18 cellular contexts compared by ENCODE assay signal in the genomic region with DNA sequence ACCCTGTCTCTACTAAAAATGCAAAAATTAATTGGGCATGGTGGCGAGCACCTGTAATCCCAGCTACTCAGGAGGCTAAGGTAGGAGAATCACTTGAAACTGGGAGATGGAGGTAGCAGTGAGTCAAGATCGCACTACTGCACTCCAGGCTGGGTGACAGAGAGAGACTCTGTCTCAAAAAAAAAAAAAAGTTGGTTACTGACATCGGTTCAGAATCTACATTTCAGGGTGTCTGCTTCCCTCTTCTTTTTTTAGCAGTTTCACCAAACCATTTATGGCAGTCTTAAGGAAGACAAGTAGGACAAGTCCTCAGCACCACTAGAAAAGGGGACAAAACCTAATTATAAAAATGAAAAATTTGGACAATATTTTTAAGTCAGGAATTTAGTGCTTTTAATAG. TPM values are rescaled to one million over a fixed set of nuclear protein-coding genes. Genes with fewer than 3 reads are reported as not detected.
A peak's percentile ranks its signal among the peaks of the same experiment; 100 is the strongest.
DNase-seq lines count a peak whose midpoint lies in the region; ATAC-seq and TF ChIP-seq lines count a peak whose summit lies in the region.
"Had no signal": no experiment of that assay in that cellular context is flagged by ENCODE, and none has a peak within 500 bp of the region (broad histone marks: within the 10 kb centered on the region; RNA-seq: fewer than 3 reads in every experiment).

No MANE protein-coding gene starts in this region.

- peak overlapping the region; percentile 99 for H3K27ac ChIP-seq in HL-60 (replicated peaks)
- peak overlapping the region; percentile 95 for H3K27ac ChIP-seq in naive thymus-derived CD4-positive, alpha-beta T cell (ENCODE audit: low read depth, low read length)
- H3K27ac ChIP-seq: foreskin keratinocyte had no signal

- H3K4me1 ChIP-seq in naive thymus-derived CD4-positive, alpha-beta T cell (ENCODE audit: control insufficient read depth in 2 of 2, insufficient read depth in 2 of 2, low read length in 2 of 2): peaks cover 20 to 31% of the 10 kb centered on the region in 2 donors

- H3K27me3 Mint-ChIP-seq in CD14-positive monocyte (ENCODE audit: low read depth in 3 of 3) (peaks cover 0 to 9% (median 0%) of the 10 kb centered on the region in 3 donors), T-cell (no peaks in the 10 kb centered on the region)
- H3K27me3 Mint-ChIP-seq in naive thymus-derived CD4-positive, alpha-beta T cell: no peaks in the 10 kb centered on the region
- H3K27me3 Mint-ChIP-seq: CD4-positive, alpha-beta memory T cell had no signal

- intact Hi-C loops in CD14-positive monocyte (cut with micrococcal nuclease) (loop anchor here in 1 of 2 donors (5.0 kb wide), 1 partner anchor 44 kb away; no protein-coding TSS in a partner anchor), lower leg skin (cut with DNase I; ENCODE audit: low total_unique reads) (no loop called here)
- intact Hi-C loops in naive thymus-derived CD4-positive, alpha-beta T cell (cut with micrococcal nuclease): loop anchor here (5.0 kb wide), 5 partner anchors 66 to 706 kb away; a partner anchor contains a TSS

- H3K9me3 Mint-ChIP-seq in CD14-positive monocyte (no peaks in the 10 kb centered on the region), T-cell (no peaks in the 10 kb centered on the region)
- H3K9me3 Mint-ChIP-seq in naive thymus-derived CD4-positive, alpha-beta T cell: peaks cover 0 to 1% (median 0%) of the 10 kb centered on the region in 11 donors
- H3K9me3 Mint-ChIP-seq: CD4-positive, alpha-beta memory T cell; endodermal cell; GM23338 had no signal

- no peaks in the 10 kb centered on the region for H3K36me3 ChIP-seq in naive thymus-derived CD4-positive, alpha-beta T cell (ENCODE audit: control insufficient read depth in 2 of 3, insufficient read depth in 3 of 3, low read length in 3 of 3)

- no peaks in the 10 kb centered on the region for H3K27me3 ChIP-seq in HL-60 (ENCODE audit: insufficient read depth, poor library complexity, severe bottlenecking)
- H3K27me3 ChIP-seq in naive thymus-derived CD4-positive, alpha-beta T cell (ENCODE audit: control insufficient read depth in 2 of 2, insufficient read depth in 2 of 2, low read length in 2 of 2): no peaks in the 10 kb centered on the region
- H3K27me3 ChIP-seq: foreskin keratinocyte had no signal

- TF ChIP-seq CTCF in CD14-positive monocyte (IDR thresholded peaks at IDR 0.05): no peak
- TF ChIP-seq CTCF in HL-60 (IDR thresholded peaks at IDR 0.05; ENCODE audit: insufficient read depth, low read length): no peak
- no peak for TF ChIP-seq CTCF in lower leg skin (IDR thresholded peaks at IDR 0.05)
- no peak for TF ChIP-seq CTCF in GM13976 (IDR thresholded peaks at IDR 0.05; ENCODE audit: borderline replicate concordance, control extremely low read depth, extremely low read depth, insufficient read depth, missing control alignments)

- DNase-seq in CD14-positive monocyte (ENCODE audit: low spot score) (no peak), HL-60 (ENCODE audit: low read depth in 1 of 2, low spot score in 1 of 2) (no peak), T-cell (no peak), lower leg skin (ENCODE audit: low spot score in 2 of 2) (no peak), GM13976 (ENCODE audit: low spot score) (no peak)
- DNase-seq in naive thymus-derived CD4-positive, alpha-beta T cell: no peak
- DNase-seq: activated CD8-positive, alpha-beta T cell treated with anti-CD3 and anti-CD28 coated beads, Interleukin-2, amount 10 ng/mL, durations not matched to agents 7 days and 5 days; activated naive CD4-positive, alpha-beta T cell; CD4-positive, alpha-beta memory T cell; endodermal cell; foreskin keratinocyte; mucosa of descending colon; NCI-H187; NCI-H524; T1000 had no signal

- POLR2A ChIA-PET in T-cell (lab: Charles Lee): interaction anchor here in 1 of 2 donors (0.9 kb wide), 1 partner anchor 111 kb away, joined by 3 read pairs; no protein-coding TSS in a partner anchor
- POLR2A ChIA-PET in naive thymus-derived CD4-positive, alpha-beta T cell (lab: Charles Lee): interaction anchor here (0.6 to 3.8 kb wide), 9 partner anchors 12 to 336 kb away, joined by 3 to 21 read pairs (median 4); a partner anchor contains a TSS

- 87 to 95% methylated on average over 3 of the region's 3 CpGs for WGBS in lower leg skin, 2 donors

- H3K4me3 Mint-ChIP-seq in CD14-positive monocyte: peak overlapping the region; percentile 41 to 42
- H3K4me3 Mint-ChIP-seq in T-cell: no peak overlapping the region
- no peak overlapping the region for H3K4me3 Mint-ChIP-seq in naive thymus-derived CD4-positive, alpha-beta T cell
- H3K4me3 Mint-ChIP-seq: activated CD8-positive, alpha-beta T cell treated with anti-CD3 and anti-CD28 coated beads, Interleukin-2, amount 10 ng/mL, durations not matched to agents 7 days and 5 days; endodermal cell; GM23338 had no signal

- ATAC-seq in T-cell (replicated peaks in 1 of 4) (no peak), HG03139 (IDR thresholded peaks at IDR 0.05; ENCODE audit: unreplicated experiment) (no peak), GM21529 (IDR thresholded peaks at IDR 0.05; ENCODE audit: unreplicated experiment) (no peak)
- ATAC-seq in naive thymus-derived CD4-positive, alpha-beta T cell: no peak
- ATAC-seq: activated CD8-positive, alpha-beta T cell treated with anti-CD3 and anti-CD28 coated beads, Interleukin-2, amount 10 ng/mL, durations not matched to agents 7 days and 5 days; foreskin keratinocyte; GM23338; mucosa of descending colon had no signal

- in situ Hi-C loops in GM13976 (cut with MboI; ENCODE audit: low sequenced_read_pairs, unreplicated experiment): no loop called here

- no peak for TF ChIP-seq POLR2A in lower leg skin (IDR thresholded peaks at IDR 0.05)

- peak overlapping the region; percentile 99 to 100 (median 100) for H3K27ac Mint-ChIP-seq in CD14-positive monocyte
- H3K27ac Mint-ChIP-seq in T-cell: peak overlapping the region; percentile 95 to 97
- H3K27ac Mint-ChIP-seq in naive thymus-derived CD4-positive, alpha-beta T cell: peak overlapping the region in 6 of 9 donors; percentile 33 to 98 (median 92)
- H3K27ac Mint-ChIP-seq: endodermal cell, GM23338 had no signal

- CTCF ChIA-PET in T-cell (lab: Charles Lee): interaction anchor here in 1 of 2 donors (0.6 kb wide), 1 partner anchor 106 kb away, joined by 3 read pairs; no protein-coding TSS in a partner anchor
- CTCF ChIA-PET in naive thymus-derived CD4-positive, alpha-beta T cell (lab: Charles Lee): interaction anchor here (0.7 to 2.4 kb wide), 4 partner anchors 10 to 205 kb away, joined by 3 to 9 read pairs (median 3); no protein-coding TSS in a partner anchor

- no peaks in the 10 kb centered on the region for H3K9me3 ChIP-seq in naive thymus-derived CD4-positive, alpha-beta T cell (ENCODE audit: control insufficient read depth in 2 of 3, low read length in 3 of 3)
- H3K9me3 ChIP-seq: mucosa of descending colon had no signal

- H3K4me3 ChIP-seq in HL-60 (replicated peaks; ENCODE audit: insufficient read depth, low read length) (no peak overlapping the region), lower leg skin (ENCODE audit: low read depth, poor library complexity, severe bottlenecking) (no peak overlapping the region)
- no peak overlapping the region for H3K4me3 ChIP-seq in naive thymus-derived CD4-positive, alpha-beta T cell (ENCODE audit: low read length)
- H3K4me3 ChIP-seq: GM23338, mucosa of descending colon had no signal

- H3K4me1 Mint-ChIP-seq in CD14-positive monocyte: peaks cover 74% of the 10 kb centered on the region
- peaks cover 33 to 45% (median 42%) of the 10 kb centered on the region in 3 donors for H3K4me1 Mint-ChIP-seq in T-cell
- peaks cover 27 to 52% (median 42%) of the 10 kb centered on the region in 7 donors for H3K4me1 Mint-ChIP-seq in naive thymus-derived CD4-positive, alpha-beta T cell

- peaks cover 3 to 5% of the 10 kb centered on the region in 2 donors for H3K36me3 Mint-ChIP-seq in CD14-positive monocyte
- H3K36me3 Mint-ChIP-seq in T-cell: peaks cover 2% of the 10 kb centered on the region
- peaks cover 0 to 4% (median under 1%) of the 10 kb centered on the region in 5 donors for H3K36me3 Mint-ChIP-seq in naive thymus-derived CD4-positive, alpha-beta T cell

RNA-seq across cellular contexts. Expression of a gene that starts 3.3 kb away (rescaled TPM):
- polyA plus RNA-seq in CD14-positive monocyte: 10 to 100 TPM; 68.6 to 78.9 TPM
- total RNA-seq in T-cell (100 to 1,000 TPM; 101 to 107 (median 103) TPM), lower leg skin (10 to 100 TPM; 29.9 to 34.2 (median 31.5) TPM)
- total RNA-seq in naive thymus-derived CD4-positive, alpha-beta T cell: 100 to 1,000 TPM in 4 of 5 experiments, 10 to 100 TPM in 1; 98.3 to 135 (median 109) TPM
- polyA plus RNA-seq in naive thymus-derived CD4-positive, alpha-beta T cell: 10 to 100 TPM; 54.6 to 82.5 TPM

RNA-seq across cellular contexts. Expression of a gene that starts 15.0 kb away (rescaled TPM):
- 1,000 to 10,000 TPM; 1,394 to 2,105 TPM for polyA plus RNA-seq in CD14-positive monocyte
- total RNA-seq in T-cell (10 to 100 TPM; 45.1 to 87.5 (median 73.8) TPM), lower leg skin (100 to 1,000 TPM; 116 to 224 (median 161) TPM)
- total RNA-seq in naive thymus-derived CD4-positive, alpha-beta T cell: 100 to 1,000 TPM in 2 of 5 experiments, 10 to 100 TPM in 3; 56.9 to 201 (median 86.9) TPM
- 100 to 1,000 TPM; 154 to 157 TPM for polyA plus RNA-seq in naive thymus-derived CD4-positive, alpha-beta T cell

Comparison
In these comparisons a context has a peak if more than half of its experiments do, and no peak if none do; other contexts are left out.
1. H3K4me3 Mint-ChIP-seq: peak in CD14-positive monocyte (2 of 2); none in T-cell (0 of 3) and naive thymus-derived CD4-positive, alpha-beta T cell (0 of 10).
2. Peak in every context shown above with its lines, with median percentiles within 50 percentile points of each other: H3K27ac Mint-ChIP-seq.